ENCODE assay signal across 8 cellular contexts in genomic region chr5:108481355-108481931, GRCh38.
DNase-seq lines count a peak whose midpoint lies in the region; ATAC-seq and TF ChIP-seq lines count a peak whose summit lies in the region.

No MANE protein-coding gene starts in this region.

- H3K36me3 Mint-ChIP-seq in neural crest cell (ENCODE audit: low read depth), result no peaks in the 10 kb centered on the region
- H3K36me3 Mint-ChIP-seq in activated CD8-positive, alpha-beta T cell treated with anti-CD3 and anti-CD28 coated beads for 36 hours (ENCODE audit: low read depth), result no peaks in the 10 kb centered on the region
- no peaks in the 10 kb centered on the region for H3K36me3 Mint-ChIP-seq in stimulated activated effector memory CD8-positive, alpha-beta T cell treated with anti-CD3 and anti-CD28 coated beads, Interleukin-12 subunit alpha, Interleukin-12 subunit beta, amount 100 ng/mL, for 72 hours

- intact Hi-C loops in activated CD8-positive, alpha-beta T cell treated with anti-CD3 and anti-CD28 coated beads for 36 hours (cut with micrococcal nuclease), result no loop called here

- CTCF ChIA-PET in activated CD8-positive, alpha-beta T cell treated with anti-CD3 and anti-CD28 coated beads for 36 hours (lab: Charles Lee), result no interaction called here

- no peaks in the 10 kb centered on the region for H3K4me1 Mint-ChIP-seq in neural crest cell
- no peaks in the 10 kb centered on the region for H3K4me1 Mint-ChIP-seq in activated CD8-positive, alpha-beta T cell treated with anti-CD3 and anti-CD28 coated beads for 36 hours (ENCODE audit: low read depth)
- H3K4me1 Mint-ChIP-seq in stimulated activated effector memory CD8-positive, alpha-beta T cell treated with anti-CD3 and anti-CD28 coated beads, Interleukin-12 subunit alpha, Interleukin-12 subunit beta, amount 100 ng/mL, for 72 hours, result no peaks in the 10 kb centered on the region

- no peak overlapping the region for H3K27ac ChIP-seq in C4-2B

- no peaks in the 10 kb centered on the region for H3K9me3 Mint-ChIP-seq in neural crest cell
- no peaks in the 10 kb centered on the region for H3K9me3 Mint-ChIP-seq in activated CD8-positive, alpha-beta T cell treated with anti-CD3 and anti-CD28 coated beads for 36 hours
- H3K9me3 Mint-ChIP-seq in stimulated activated effector memory CD8-positive, alpha-beta T cell treated with anti-CD3 and anti-CD28 coated beads, Interleukin-12 subunit alpha, Interleukin-12 subunit beta, amount 100 ng/mL, for 72 hours, result no peaks in the 10 kb centered on the region

- ATAC-seq in GM19438 (IDR thresholded peaks at IDR 0.05; ENCODE audit: low read depth, unreplicated experiment) (peak; percentile 64), GM21390 (IDR thresholded peaks at IDR 0.05; ENCODE audit: unreplicated experiment) (no peak)
- ATAC-seq in activated CD8-positive, alpha-beta T cell treated with anti-CD3 and anti-CD28 coated beads for 36 hours, result no peak
- no peak for ATAC-seq in stimulated activated effector memory CD8-positive, alpha-beta T cell treated with anti-CD3 and anti-CD28 coated beads, Interleukin-12 subunit alpha, Interleukin-12 subunit beta, amount 100 ng/mL, for 72 hours

- no peak overlapping the region for H3K27ac Mint-ChIP-seq in neural crest cell (ENCODE audit: unreplicated experiment)
- H3K27ac Mint-ChIP-seq in activated CD8-positive, alpha-beta T cell treated with anti-CD3 and anti-CD28 coated beads for 36 hours, result no peak overlapping the region
- H3K27ac Mint-ChIP-seq in stimulated activated effector memory CD8-positive, alpha-beta T cell treated with anti-CD3 and anti-CD28 coated beads, Interleukin-12 subunit alpha, Interleukin-12 subunit beta, amount 100 ng/mL, for 72 hours, result no peak overlapping the region

- H3K4me3 Mint-ChIP-seq in neural crest cell, result no peak overlapping the region
- H3K4me3 Mint-ChIP-seq in activated CD8-positive, alpha-beta T cell treated with anti-CD3 and anti-CD28 coated beads for 36 hours, result no peak overlapping the region
- H3K4me3 Mint-ChIP-seq in stimulated activated effector memory CD8-positive, alpha-beta T cell treated with anti-CD3 and anti-CD28 coated beads, Interleukin-12 subunit alpha, Interleukin-12 subunit beta, amount 100 ng/mL, for 72 hours, result no peak overlapping the region

- no peaks in the 10 kb centered on the region for H3K27me3 Mint-ChIP-seq in neural crest cell (ENCODE audit: low read depth)
- H3K27me3 Mint-ChIP-seq in activated CD8-positive, alpha-beta T cell treated with anti-CD3 and anti-CD28 coated beads for 36 hours, result peaks cover 15% of the 10 kb centered on the region

- POLR2A ChIA-PET in activated CD8-positive, alpha-beta T cell treated with anti-CD3 and anti-CD28 coated beads for 36 hours (lab: Charles Lee), result no interaction called here

- peak; percentile 0 for DNase-seq in NCI-H2107 (lab: John Stamatoyannopoulos, UW)
- DNase-seq in cerebellum (ENCODE audit: low spot score), result peak; percentile 24
- no peak for DNase-seq in neural crest cell (ENCODE audit: low read depth, low spot score)
- no peak for DNase-seq in activated CD8-positive, alpha-beta T cell treated with anti-CD3 and anti-CD28 coated beads for 36 hours
- no peak for DNase-seq in stimulated activated effector memory CD8-positive, alpha-beta T cell treated with anti-CD3 and anti-CD28 coated beads, Interleukin-12 subunit alpha, Interleukin-12 subunit beta, amount 100 ng/mL, for 72 hours (ENCODE audit: low spot score in 2 of 2)

- TF ChIP-seq CTCF in C4-2B (conservative IDR thresholded peaks at IDR 0.05) (peak; percentile 78), neural crest cell (conservative IDR thresholded peaks at IDR 0.05) (peak; percentile 62)
- no peak for TF ChIP-seq CTCF in activated CD8-positive, alpha-beta T cell treated with anti-CD3 and anti-CD28 coated beads for 36 hours (IDR thresholded peaks at IDR 0.05)

Comparison
In these comparisons a context has a peak if more than half of its experiments do, and no peak if none do; other contexts are left out.
1. DNase-seq: peak in NCI-H2107 (single experiment) and cerebellum (single experiment); none in neural crest cell (single experiment), activated CD8-positive, alpha-beta T cell treated with anti-CD3 and anti-CD28 coated beads for 36 hours (single experiment) and stimulated activated effector memory CD8-positive, alpha-beta T cell treated with anti-CD3 and anti-CD28 coated beads, Interleukin-12 subunit alpha, Interleukin-12 subunit beta, amount 100 ng/mL, for 72 hours (0 of 2).